In genomic region chr14:20631023-20631820, GRCh38 we compare ENCODE assay signal across 1 cellular context.
TF ChIP-seq lines count a peak whose summit lies in the region.

No MANE protein-coding gene starts in this region.

TF ChIP-seq in K562, 482 proteins besides CTCF, POLR2A, EP300 and RAD21 (continued from another document):
- TF ChIP-seq ZNF592 (IDR thresholded peaks at IDR 0.05) (peak; percentile 62), GTF2B (IDR thresholded peaks at IDR 0.05; ENCODE audit: extremely low read depth, insufficient read length) (no peak), DMBX1 (CRISPR knock-in tag; IDR thresholded peaks at IDR 0.05; ENCODE audit: borderline replicate concordance) (no peak), PHF20 (IDR thresholded peaks at IDR 0.05; ENCODE audit: partially characterized antibody) (peak; percentile 41), XRCC3 (IDR thresholded peaks at IDR 0.05) (no peak), MEF2A (IDR thresholded peaks at IDR 0.05; ENCODE audit: control insufficient read depth, low read depth, low read length) (no peak), POLR3A (IDR thresholded peaks at IDR 0.05; ENCODE audit: borderline replicate concordance, extremely low read depth, insufficient read depth, insufficient read length) (peak; percentile 84), SOX6 (IDR thresholded peaks at IDR 0.05) (peak; percentile 40; the same call in 1 of the 2 replicates), SAP30 (IDR thresholded peaks at IDR 0.05; ENCODE audit: borderline replicate concordance, insufficient read depth, low read depth, low read length, poor library complexity, severe bottlenecking) (no peak), BMI1 (IDR thresholded peaks at IDR 0.05; ENCODE audit: low read length) (no peak)
